1 cellular context compared by ENCODE assay signal in the genomic region with DNA sequence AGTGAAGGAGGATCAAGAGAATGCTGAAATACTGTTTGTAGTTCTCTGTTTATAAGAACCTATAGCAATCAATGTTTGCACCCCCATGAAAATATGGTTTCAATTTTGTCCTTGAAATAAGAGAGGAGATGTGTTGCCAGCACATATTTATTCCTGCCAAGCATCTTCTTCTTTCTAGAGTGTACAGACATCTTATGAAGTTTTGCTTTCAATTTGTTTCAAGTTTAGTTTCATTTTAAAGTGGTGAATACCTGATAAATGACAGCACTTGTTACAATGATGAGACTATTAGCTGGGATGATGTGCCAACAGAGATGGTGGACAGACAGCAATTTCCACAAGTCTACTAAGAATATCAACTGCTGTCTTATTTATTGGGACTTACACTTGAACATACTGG.
TF ChIP-seq lines count a peak whose summit lies in the region.

No MANE protein-coding gene starts in this region.

TF ChIP-seq in WTC11, 78 proteins besides CTCF, POLR2A, EP300 and RAD21 (continued from another document):
- TF ChIP-seq ZBTB43 (CRISPR knock-in tag; IDR thresholded peaks at IDR 0.05) (no peak), GTF2I (CRISPR knock-in tag; conservative IDR thresholded peaks at IDR 0.05) (no peak), ZBTB21 (CRISPR knock-in tag; IDR thresholded peaks at IDR 0.05; ENCODE audit: borderline replicate concordance) (no peak), E2F1 (CRISPR knock-in tag; IDR thresholded peaks at IDR 0.05) (no peak), ZNF512 (CRISPR knock-in tag; IDR thresholded peaks at IDR 0.05; ENCODE audit: borderline replicate concordance) (no peak), ERG (CRISPR knock-in tag; IDR thresholded peaks at IDR 0.05) (no peak), FOXK1 (CRISPR knock-in tag; IDR thresholded peaks at IDR 0.05) (no peak), SMAD4 (CRISPR knock-in tag; IDR thresholded peaks at IDR 0.05) (no peak), ZNF425 (CRISPR knock-in tag; conservative IDR thresholded peaks at IDR 0.05) (no peak), JAZF1 (CRISPR knock-in tag; IDR thresholded peaks at IDR 0.05) (no peak), TCF7 (CRISPR knock-in tag; IDR thresholded peaks at IDR 0.05; ENCODE audit: low read depth) (no peak), PRRX2 (CRISPR knock-in tag; IDR thresholded peaks at IDR 0.05) (no peak), TEAD1 (CRISPR knock-in tag; IDR thresholded peaks at IDR 0.05) (no peak), RELA (CRISPR knock-in tag; IDR thresholded peaks at IDR 0.05; ENCODE audit: borderline replicate concordance) (no peak), FOXP1 (CRISPR knock-in tag; IDR thresholded peaks at IDR 0.05; ENCODE audit: borderline replicate concordance) (no peak), PREB (CRISPR knock-in tag; IDR thresholded peaks at IDR 0.05; ENCODE audit: borderline replicate concordance) (no peak)
- TF ChIP-seq, protein P1, sequence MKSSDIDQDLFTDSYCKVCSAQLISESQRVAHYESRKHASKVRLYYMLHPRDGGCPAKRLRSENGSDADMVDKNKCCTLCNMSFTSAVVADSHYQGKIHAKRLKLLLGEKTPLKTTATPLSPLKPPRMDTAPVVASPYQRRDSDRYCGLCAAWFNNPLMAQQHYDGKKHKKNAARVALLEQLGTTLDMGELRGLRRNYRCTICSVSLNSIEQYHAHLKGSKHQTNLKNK (CRISPR knock-in tag; IDR thresholded peaks at IDR 0.05): no peak
